ENCODE assay signal across 30 cellular contexts in the genomic region with DNA sequence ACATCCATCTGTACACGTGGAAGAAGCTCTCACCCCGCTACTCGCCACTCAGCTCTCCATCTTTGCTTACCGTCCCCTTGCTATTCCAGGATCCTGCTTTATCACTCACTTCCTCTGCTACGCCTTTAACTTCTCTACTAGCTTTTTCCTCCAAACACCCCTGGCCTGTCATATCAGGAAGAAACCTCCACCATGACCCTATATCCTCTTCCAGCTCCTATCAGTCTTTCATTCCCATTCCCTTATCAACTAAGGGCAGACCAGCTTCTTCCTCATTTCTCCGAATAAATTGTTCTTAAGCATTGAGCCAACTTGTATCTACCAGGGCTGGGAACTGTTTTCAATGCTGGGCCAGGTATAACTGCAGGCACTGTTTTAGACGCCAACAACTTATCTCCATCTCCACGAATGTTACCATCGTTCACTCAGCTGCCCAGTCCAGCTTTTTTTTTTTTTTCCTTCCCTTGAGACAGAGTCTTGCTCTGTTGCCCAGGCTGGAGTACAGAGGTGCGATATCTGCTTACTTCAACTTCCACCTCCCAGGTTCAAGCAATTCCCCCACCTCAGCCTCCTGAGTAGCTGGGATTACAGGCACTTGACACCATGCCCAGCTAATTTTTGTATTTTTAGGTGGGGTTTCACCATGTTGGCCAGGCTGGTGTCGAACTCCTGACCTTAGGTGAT.
"Had no signal": no experiment of that assay in that cellular context is flagged by ENCODE, and none has a peak within 500 bp of the region (broad histone marks: within the 10 kb centered on the region; RNA-seq: fewer than 3 reads in every experiment).

No MANE protein-coding gene starts in this region.

- H3K36me3 ChIP-seq: colonic mucosa, lower lobe of right lung, ovary, prostate gland, sigmoid colon, upper lobe of left lung, vagina had no signal

- H3K4me3 ChIP-seq: colonic mucosa, lower lobe of right lung, mucosa of descending colon, ovary, prostate gland, sigmoid colon, upper lobe of left lung, vagina had no signal

- FAIRE-seq: bronchial epithelial cell, kidney, small intestine had no signal

- H3K27ac Mint-ChIP-seq: activated B cell treated with CpG ODN at 0.5 μM for 24 hours; activated CD4-positive, alpha-beta T cell treated with anti-CD3 and anti-CD28 coated beads for 36 hours; activated CD8-positive, alpha-beta memory T cell treated with anti-CD3 and anti-CD28 coated beads, Interleukin-2, amount 10 ng/mL, durations not matched to agents 7 days and 5 days; activated CD8-positive, alpha-beta T cell treated with anti-CD3 and anti-CD28 coated beads, Interleukin-2, amount 10 ng/mL, durations not matched to agents 7 days and 5 days; activated naive CD4-positive, alpha-beta T cell treated with anti-CD3 and anti-CD28 coated beads, Interleukin-2, amount 50 U/mL, for 24 hours; activated T-helper 2 cell treated with anti-CD3 and anti-CD28 coated beads, Interferon-gamma antibody, Interleukin-2, Interleukin-4, amounts not matched to agents 10 μg/mL and 5 μg/mL and 100 μg/mL, durations not matched to agents 14 hours and 24 hours and 36 hours; natural killer cell treated with Interleukin-12 subunit alpha and Interleukin-12 subunit beta and Interleukin-15 and Interleukin-18, amount 100 ng/mL, for 72 hours; stimulated activated naive CD8-positive, alpha-beta T cell treated with anti-CD3 and anti-CD28 coated beads, Interleukin-15, Interleukin-2, amounts not matched to agents 100 ng/mL and 50 ng/mL, for 24 hours had no signal

- H3K27me3 ChIP-seq: colonic mucosa, ovary, sigmoid colon, upper lobe of left lung, vagina had no signal

- H3K36me3 Mint-ChIP-seq: activated CD8-positive, alpha-beta memory T cell treated with anti-CD3 and anti-CD28 coated beads, Interleukin-2, amount 10 ng/mL, durations not matched to agents 7 days and 5 days; activated naive CD4-positive, alpha-beta T cell treated with anti-CD3 and anti-CD28 coated beads, Interleukin-2, amount 50 U/mL, for 24 hours; immature natural killer cell; natural killer cell treated with Interleukin-12 subunit alpha and Interleukin-12 subunit beta and Interleukin-15 and Interleukin-18, amount 100 ng/mL, for 72 hours had no signal

- H3K27ac ChIP-seq: colonic mucosa, lower lobe of right lung, ovary, prostate gland, sigmoid colon, upper lobe of left lung, vagina had no signal

- DNase-seq: activated B cell treated with CpG ODN at 0.5 μM for 24 hours; activated CD4-positive, alpha-beta T cell treated with anti-CD3 and anti-CD28 coated beads for 36 hours; activated CD8-positive, alpha-beta memory T cell treated with anti-CD3 and anti-CD28 coated beads, Interleukin-2, amount 10 ng/mL, durations not matched to agents 7 days and 5 days; activated CD8-positive, alpha-beta T cell treated with anti-CD3 and anti-CD28 coated beads, Interleukin-2, amount 10 ng/mL, durations not matched to agents 7 days and 5 days; activated T-cell treated with anti-CD3 and anti-CD28 coated beads, Interleukin-2, amount 50 U/mL, for 48 hours; anterior cingulate cortex; colonic mucosa; effector CD8-positive, alpha-beta T cell; foreskin fibroblast; head of caudate nucleus; hypothalamus; immature natural killer cell; kidney; lower lobe of right lung; mesenchymal stem cell; mucosa of descending colon; ovary; sigmoid colon; small intestine; stimulated activated CD4-positive, alpha-beta T cell treated with anti-CD3 and anti-CD28 coated beads, Interleukin-4, amount 100 ng/mL, for 24 hours; T-helper 9 cell; upper lobe of left lung had no signal

- H3K9me3 Mint-ChIP-seq: activated B cell treated with CpG ODN at 0.5 μM for 24 hours; activated naive CD4-positive, alpha-beta T cell treated with anti-CD3 and anti-CD28 coated beads, Interleukin-2, amount 50 U/mL, for 24 hours; activated T-helper 2 cell treated with anti-CD3 and anti-CD28 coated beads, Interferon-gamma antibody, Interleukin-2, Interleukin-4, amounts not matched to agents 10 μg/mL and 5 μg/mL and 100 μg/mL, durations not matched to agents 14 hours and 24 hours and 36 hours; immature natural killer cell; natural killer cell treated with Interleukin-12 subunit alpha and Interleukin-12 subunit beta and Interleukin-15 and Interleukin-18, amount 100 ng/mL, for 72 hours; stimulated activated effector memory CD8-positive, alpha-beta T cell treated with anti-CD3 and anti-CD28 coated beads, Interleukin-12 subunit alpha, Interleukin-12 subunit beta, amount 100 ng/mL, for 72 hours; stimulated activated naive CD8-positive, alpha-beta T cell treated with anti-CD3 and anti-CD28 coated beads, Interleukin-15, Interleukin-2, amounts not matched to agents 100 ng/mL and 50 ng/mL, for 24 hours had no signal

- H3K27me3 Mint-ChIP-seq: activated B cell treated with CpG ODN at 0.5 μM for 24 hours; activated CD4-positive, alpha-beta T cell treated with anti-CD3 and anti-CD28 coated beads for 36 hours; activated CD8-positive, alpha-beta memory T cell treated with anti-CD3 and anti-CD28 coated beads, Interleukin-2, amount 10 ng/mL, durations not matched to agents 7 days and 5 days; activated naive CD4-positive, alpha-beta T cell treated with anti-CD3 and anti-CD28 coated beads, Interleukin-2, amount 50 U/mL, for 24 hours; stimulated activated naive CD8-positive, alpha-beta T cell treated with anti-CD3 and anti-CD28 coated beads, Interleukin-15, Interleukin-2, amounts not matched to agents 100 ng/mL and 50 ng/mL, for 24 hours had no signal

- H3K4me1 ChIP-seq: prostate gland had no signal

- H3K4me3 Mint-ChIP-seq: activated B cell treated with CpG ODN at 0.5 μM for 24 hours; activated CD4-positive, alpha-beta T cell treated with anti-CD3 and anti-CD28 coated beads for 36 hours; activated CD8-positive, alpha-beta memory T cell treated with anti-CD3 and anti-CD28 coated beads, Interleukin-2, amount 10 ng/mL, durations not matched to agents 7 days and 5 days; activated CD8-positive, alpha-beta T cell treated with anti-CD3 and anti-CD28 coated beads, Interleukin-2, amount 10 ng/mL, durations not matched to agents 7 days and 5 days; activated naive CD4-positive, alpha-beta T cell treated with anti-CD3 and anti-CD28 coated beads, Interleukin-2, amount 50 U/mL, for 24 hours; immature natural killer cell; natural killer cell treated with Interleukin-12 subunit alpha and Interleukin-12 subunit beta and Interleukin-15 and Interleukin-18, amount 100 ng/mL, for 72 hours; stimulated activated effector memory CD8-positive, alpha-beta T cell treated with anti-CD3 and anti-CD28 coated beads, Interleukin-12 subunit alpha, Interleukin-12 subunit beta, amount 100 ng/mL, for 72 hours; stimulated activated naive CD8-positive, alpha-beta T cell treated with anti-CD3 and anti-CD28 coated beads, Interleukin-15, Interleukin-2, amounts not matched to agents 100 ng/mL and 50 ng/mL, for 24 hours had no signal

- H3K9me3 ChIP-seq: colonic mucosa, lower lobe of right lung, mucosa of descending colon, ovary, prostate gland, sigmoid colon, upper lobe of left lung, vagina had no signal

- ATAC-seq: activated CD4-positive, alpha-beta T cell treated with anti-CD3 and anti-CD28 coated beads for 36 hours; activated CD8-positive, alpha-beta memory T cell treated with anti-CD3 and anti-CD28 coated beads, Interleukin-2, amount 10 ng/mL, durations not matched to agents 7 days and 5 days; activated CD8-positive, alpha-beta T cell treated with anti-CD3 and anti-CD28 coated beads, Interleukin-2, amount 10 ng/mL, durations not matched to agents 7 days and 5 days; lower lobe of right lung; mucosa of descending colon; natural killer cell treated with Interleukin-12 subunit alpha and Interleukin-12 subunit beta and Interleukin-15 and Interleukin-18, amount 100 ng/mL, for 72 hours; stimulated activated effector memory CD8-positive, alpha-beta T cell treated with anti-CD3 and anti-CD28 coated beads, Interleukin-12 subunit alpha, Interleukin-12 subunit beta, amount 100 ng/mL, for 72 hours had no signal
